29 cellular contexts compared by ENCODE assay signal in the genomic region with DNA sequence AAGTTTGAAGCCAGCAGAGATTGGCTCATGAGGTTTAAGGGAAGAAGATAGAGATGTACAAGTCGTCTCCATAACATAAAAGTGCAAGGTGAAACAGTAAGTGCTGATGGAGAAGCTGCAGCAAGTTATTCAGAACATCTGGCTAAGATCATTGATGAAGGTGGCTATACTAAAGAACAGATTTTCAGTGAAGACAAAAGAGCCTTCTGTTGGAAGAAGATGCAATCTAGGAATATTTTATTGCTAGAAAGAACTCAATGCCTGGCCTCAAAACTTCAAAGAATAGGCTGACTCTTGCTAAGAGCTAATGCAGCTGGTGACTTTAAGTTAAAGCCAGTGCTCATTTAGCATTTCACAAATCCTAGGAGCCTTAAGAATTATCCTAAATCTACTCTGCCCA. TPM values are rescaled to one million over a fixed set of nuclear protein-coding genes. Genes with fewer than 3 reads are reported as not detected.
"Had no signal": no experiment of that assay in that cellular context is flagged by ENCODE, and none has a peak within 500 bp of the region (broad histone marks: within the 10 kb centered on the region; RNA-seq: fewer than 3 reads in every experiment).

No MANE protein-coding gene starts in this region.

- H3K4me1 ChIP-seq: esophagus muscularis mucosa, foreskin keratinocyte, gastrocnemius medialis had no signal

- H3K27ac Mint-ChIP-seq: activated CD4-positive, alpha-beta memory T cell treated with anti-CD3 and anti-CD28 coated beads, Interleukin-2, amount 10 ng/mL, durations not matched to agents 7 days and 5 days; activated CD4-positive, alpha-beta T cell treated with anti-CD3 and anti-CD28 coated beads for 36 hours; activated CD4-positive, alpha-beta T cell treated with anti-CD3 and anti-CD28 coated beads, Interleukin-2, amount 10 ng/mL, durations not matched to agents 24 days and 14 days; activated naive CD8-positive, alpha-beta T cell; activated T-cell treated with anti-CD3 and anti-CD28 coated beads, Interleukin-2, amount 50 U/mL, for 24 hours; activated T-cell treated with anti-CD3 and anti-CD28 coated beads, Interleukin-2, amount 50 U/mL, for 72 hours had no signal

- H3K27me3 ChIP-seq: brain microvascular endothelial cell had no signal

- H3K27ac ChIP-seq: brain microvascular endothelial cell, esophagus muscularis mucosa, foreskin keratinocyte, gastrocnemius medialis had no signal

- DNase-seq: activated CD4-positive, alpha-beta memory T cell treated with anti-CD3 and anti-CD28 coated beads, Interleukin-2, amount 10 ng/mL, durations not matched to agents 7 days and 5 days; activated CD4-positive, alpha-beta T cell treated with anti-CD3 and anti-CD28 coated beads for 36 hours; activated CD4-positive, alpha-beta T cell treated with anti-CD3 and anti-CD28 coated beads, Interleukin-2, amount 10 ng/mL, durations not matched to agents 24 days and 14 days; activated CD4-positive, alpha-beta T cell treated with anti-CD3 and anti-CD28 coated beads, Interleukin-2, amount 50 U/mL, for 4 hours; activated CD4-positive, CD25-positive, alpha-beta regulatory T cell; activated CD4-positive, CD25-positive, alpha-beta regulatory T cell treated with anti-CD3 and anti-CD28 coated beads, Interleukin-2, amount 50 U/mL, for 72 hours; activated CD8-positive, alpha-beta memory T cell treated with anti-CD3 and anti-CD28 coated beads, Interleukin-2, amount 50 U/mL, for 48 hours; activated gamma-delta T cell treated with Interleukin-2 at 50 U/mL for 16 hours; activated naive CD4-positive, alpha-beta T cell treated with anti-CD3 and anti-CD28 coated beads, Interleukin-2, amount 50 U/mL, for 16 hours; activated naive CD4-positive, alpha-beta T cell treated with Interleukin-2 at 50 U/mL for 16 hours; activated T-cell treated with anti-CD3 and anti-CD28 coated beads for 4 hours; activated T-cell treated with anti-CD3 and anti-CD28 coated beads, Interleukin-2, amount 50 U/mL, for 24 hours; activated T-cell treated with anti-CD3 and anti-CD28 coated beads, Interleukin-2, amount 50 U/mL, for 72 hours; amniotic stem cell; anterior cingulate cortex; brain microvascular endothelial cell; cortex of kidney; dermis blood vessel endothelial cell; effector CD4-positive, alpha-beta T cell; effector memory CD8-positive, alpha-beta T cell; erythroblast; foreskin keratinocyte; gastrocnemius medialis; glutamatergic neuron; T-helper 2 cell had no signal

- H3K4me1 Mint-ChIP-seq: activated CD4-positive, alpha-beta memory T cell treated with anti-CD3 and anti-CD28 coated beads, Interleukin-2, amount 10 ng/mL, durations not matched to agents 7 days and 5 days; activated CD4-positive, alpha-beta T cell treated with anti-CD3 and anti-CD28 coated beads for 36 hours; activated CD4-positive, alpha-beta T cell treated with anti-CD3 and anti-CD28 coated beads, Interleukin-2, amount 10 ng/mL, durations not matched to agents 24 days and 14 days had no signal

- ATAC-seq: activated CD4-positive, alpha-beta T cell treated with anti-CD3 and anti-CD28 coated beads for 36 hours; activated T-cell treated with anti-CD3 and anti-CD28 coated beads, Interleukin-2, amount 50 U/mL, for 72 hours; effector memory CD8-positive, alpha-beta T cell; foreskin keratinocyte; gastrocnemius medialis had no signal

- H3K4me3 ChIP-seq: esophagus muscularis mucosa, gastrocnemius medialis had no signal

- H3K36me3 Mint-ChIP-seq: activated naive CD8-positive, alpha-beta T cell had no signal

- H3K4me3 Mint-ChIP-seq: activated CD4-positive, alpha-beta memory T cell treated with anti-CD3 and anti-CD28 coated beads, Interleukin-2, amount 10 ng/mL, durations not matched to agents 7 days and 5 days; activated CD4-positive, alpha-beta T cell treated with anti-CD3 and anti-CD28 coated beads for 36 hours; activated CD4-positive, alpha-beta T cell treated with anti-CD3 and anti-CD28 coated beads, Interleukin-2, amount 10 ng/mL, durations not matched to agents 24 days and 14 days; activated naive CD8-positive, alpha-beta T cell; activated T-cell treated with anti-CD3 and anti-CD28 coated beads, Interleukin-2, amount 50 U/mL, for 24 hours; activated T-cell treated with anti-CD3 and anti-CD28 coated beads, Interleukin-2, amount 50 U/mL, for 72 hours; central memory CD8-positive, alpha-beta T cell had no signal

- H3K27me3 Mint-ChIP-seq: central memory CD8-positive, alpha-beta T cell; effector memory CD8-positive, alpha-beta T cell had no signal

RNA-seq across cellular contexts. Expression of a gene that starts 26.0 kb away (rescaled TPM):
- total RNA-seq: bronchial epithelial cell, dermis blood vessel endothelial cell, foreskin keratinocyte had no signal
- polyA plus RNA-seq: foreskin keratinocyte had no signal

RNA-seq across cellular contexts. Expression of a gene that starts 39.7 kb away (rescaled TPM):
- total RNA-seq: bronchial epithelial cell, dermis blood vessel endothelial cell, foreskin keratinocyte had no signal
- polyA plus RNA-seq: foreskin keratinocyte had no signal
